Comparison of ENCODE assay signal across 22 cellular contexts in genomic region chr15:52338891-52339290, GRCh38. TPM values are rescaled to one million over a fixed set of nuclear protein-coding genes. Genes with fewer than 3 reads are reported as not detected.
"Had no signal": no experiment of that assay in that cellular context is flagged by ENCODE, and none has a peak within 500 bp of the region (broad histone marks: within the 10 kb centered on the region; RNA-seq: fewer than 3 reads in every experiment).

No MANE protein-coding gene starts in this region.

- H3K4me2 ChIP-seq: SK-N-SH had no signal

- H3K9me2 ChIP-seq: SK-N-SH had no signal

- H3K9ac ChIP-seq: SK-N-SH had no signal

- DNase-seq: IMR-90, Kasumi-1, KG1, MV-4-11, NCI-H1048, NCI-H1105, NCI-H1436 treated with DMSO at 0.1 percent for 48 hours, NCI-H1694, NCI-H187 treated with DMSO at 0.1 percent for 48 hours, NCI-H2029 treated with DMSO at 0.1 percent for 48 hours, NCI-H2171, NCI-H226, NCI-H446, NCI-H510A, NCI-H524 treated with DMSO at 0.1 percent for 48 hours, NCI-H774, RPMI8226, SHP77, SK-N-SH, SW 1271 had no signal

- H3K9me3 ChIP-seq: SK-N-SH had no signal

- ATAC-seq: HepG2 had no signal

RNA-seq across cellular contexts. Expression of gene MYO5C, which starts 43.3 kb away (rescaled TPM):
- total RNA-seq: HT1080 had no signal
